In genomic region chr3:169112153-169112892, GRCh38 we compare ENCODE assay signal across 13 cellular contexts.
DNase-seq lines count a peak whose midpoint lies in the region; ATAC-seq and TF ChIP-seq lines count a peak whose summit lies in the region.
"Had no signal": no experiment of that assay in that cellular context is flagged by ENCODE, and none has a peak within 500 bp of the region (broad histone marks: within the 10 kb centered on the region; RNA-seq: fewer than 3 reads in every experiment).

No MANE protein-coding gene starts in this region.

- ATAC-seq in Right ventricle myocardium superior (ENCODE audit: poor library complexity) (no peak), upper lobe of left lung (ENCODE audit: low FRiP score in 2 of 2) (no peak)

- TF ChIP-seq POLR2A in upper lobe of left lung (IDR thresholded peaks at IDR 0.05), result no peak

- H3K4me3 ChIP-seq in left ventricle myocardium inferior (no peak overlapping the region), upper lobe of left lung (no peak overlapping the region), H7 (ENCODE audit: insufficient read depth, low read depth, low read length) (no peak overlapping the region)
- H3K4me3 ChIP-seq: lower lobe of right lung, skin epidermis had no signal

- WGBS in upper lobe of left lung, 2 donors, result 28 to 34% methylated on average over 3 of the region's 3 CpGs

- peak in 1 of 4 donors; percentile 6 for TF ChIP-seq EP300 in upper lobe of left lung (IDR thresholded peaks at IDR 0.05)

- peak overlapping the region; percentile 54 for H3K27ac ChIP-seq in left ventricle myocardium inferior (replicated peaks)
- H3K27ac ChIP-seq in upper lobe of left lung, result peak overlapping the region in 3 of 4 donors; percentile 2 to 60 (median 36)
- H3K27ac ChIP-seq: lower lobe of right lung had no signal

- H3K4me1 ChIP-seq in left ventricle myocardium inferior (peaks cover 25% of the 10 kb centered on the region), upper lobe of left lung (peaks cover 0 to 16% (median 12%) of the 10 kb centered on the region in 4 donors)

- H3K36me3 ChIP-seq in left ventricle myocardium inferior, result peaks cover 8% of the 10 kb centered on the region
- peaks cover 0 to 7% (median 2%) of the 10 kb centered on the region in 4 donors for H3K36me3 ChIP-seq in upper lobe of left lung
- no peaks in the 10 kb centered on the region for H3K36me3 ChIP-seq in H7 (replicated peaks; ENCODE audit: control insufficient read depth, insufficient read depth, low read length)

- H3K27me3 ChIP-seq in left ventricle myocardium inferior (ENCODE audit: low read depth), result no peaks in the 10 kb centered on the region
- H3K27me3 ChIP-seq in upper lobe of left lung, result no peaks in the 10 kb centered on the region
- H3K27me3 ChIP-seq in H7 (ENCODE audit: control insufficient read depth, insufficient read depth, low read length), result no peaks in the 10 kb centered on the region

- DNase-seq in left ventricle myocardium inferior (no peak), Right ventricle myocardium superior (no peak), amniotic epithelial cell (ENCODE audit: low read depth) (peak; percentile 96), glomerular visceral epithelial cell (ENCODE audit: extremely low spot score) (peak; percentile 79), upper lobe of left lung (no peak), RPMI8226 (no peak), H7 (no peak), DMS 273 treated with DMSO at 0.1 percent for 48 hours (lab: John Stamatoyannopoulos, UW) (no peak)
- DNase-seq: activated CD4-positive, alpha-beta T cell treated with anti-CD3 and anti-CD28 coated beads for 4 hours; activated naive CD4-positive, alpha-beta T cell treated with anti-CD3 and anti-CD28 coated beads for 36 hours; AML-193; lower lobe of right lung had no signal

- intact Hi-C loops in left ventricle myocardium inferior (cut with micrococcal nuclease) (no loop called here), Right ventricle myocardium superior (cut with DNase I) (no loop called here)

- H3K9me3 ChIP-seq in left ventricle myocardium inferior (replicated peaks) (no peaks in the 10 kb centered on the region), upper lobe of left lung (no peaks in the 10 kb centered on the region)
- H3K9me3 ChIP-seq: lower lobe of right lung had no signal

- TF ChIP-seq CTCF in left ventricle myocardium inferior (IDR thresholded peaks at IDR 0.05; ENCODE audit: borderline replicate concordance) (no peak), upper lobe of left lung (IDR thresholded peaks at IDR 0.05) (no peak)

Comparison
In these comparisons a context has a peak if more than half of its experiments do, and no peak if none do; other contexts are left out.
1. DNase-seq: peak in amniotic epithelial cell (single experiment) and glomerular visceral epithelial cell (single experiment); none in left ventricle myocardium inferior (single experiment), Right ventricle myocardium superior (single experiment), upper lobe of left lung (0 of 2), RPMI8226 (single experiment), H7 (single experiment) and DMS 273 treated with DMSO at 0.1 percent for 48 hours (single experiment).